ENCODE assay signal across 8 cellular contexts in the genomic region with DNA sequence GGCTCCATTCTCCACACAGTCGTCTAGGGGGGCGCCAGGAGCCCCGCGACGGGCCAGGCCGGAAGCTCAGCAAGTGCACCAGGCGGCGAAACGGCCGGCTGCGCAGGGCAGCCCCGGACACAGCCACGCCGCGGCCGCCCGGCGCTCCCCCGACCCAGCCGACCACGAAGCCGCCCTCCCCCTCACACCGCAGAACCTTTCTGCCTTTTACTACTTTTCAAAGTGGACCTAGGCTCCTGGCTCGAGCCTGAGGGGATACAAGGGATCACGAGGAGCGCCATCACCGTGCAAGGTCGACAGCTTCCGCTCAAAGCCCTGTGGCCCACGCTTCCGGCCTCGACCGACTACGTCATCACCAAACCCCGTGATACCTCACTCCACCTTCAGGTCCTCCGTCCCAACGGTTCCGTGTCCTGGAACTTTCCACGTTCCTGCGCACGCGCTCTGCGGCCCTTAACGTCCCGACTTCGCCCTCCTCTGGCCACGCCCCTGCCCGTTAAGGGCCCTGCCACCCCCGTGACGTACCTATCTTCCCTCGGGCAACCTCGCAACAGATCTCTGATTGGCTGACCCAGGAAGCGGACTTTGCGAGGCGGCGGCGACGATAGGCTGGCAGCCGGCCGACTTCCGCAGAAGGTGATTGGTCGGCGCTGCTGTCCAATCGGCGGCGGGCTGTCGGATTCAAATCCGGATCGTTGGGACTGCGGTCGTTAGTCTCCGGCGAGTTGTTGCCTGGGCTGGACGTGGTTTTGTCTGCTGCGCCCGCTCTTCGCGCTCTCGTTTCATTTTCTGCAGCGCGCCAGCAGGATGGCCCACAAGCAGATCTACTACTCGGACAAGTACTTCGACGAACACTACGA. TPM values are rescaled to one million over a fixed set of nuclear protein-coding genes. Genes with fewer than 3 reads are reported as not detected.
A peak's percentile ranks its signal among the peaks of the same experiment; 100 is the strongest.
DNase-seq lines count a peak whose midpoint lies in the region; ATAC-seq and TF ChIP-seq lines count a peak whose summit lies in the region.

A gene (plus strand): TSS at position 710 of the 860 bp plus-strand sequence. CDS start 98 bp downstream, at position 808.

- intact Hi-C loops in activated CD4-positive, alpha-beta T cell treated with anti-CD3 and anti-CD28 coated beads, Interleukin-2, amount 10 ng/mL, durations not matched to agents 24 days and 14 days (cut with micrococcal nuclease): loop anchor here (1.0 to 10.0 kb wide), 5 partner anchors 8 to 434 kb away; a partner anchor contains a TSS
- intact Hi-C loops in colonic mucosa (cut with DNase I): loop anchor here (10.0 kb wide), 1 partner anchor 1884 kb away; no protein-coding TSS in a partner anchor

- H3K4me3 Mint-ChIP-seq in activated CD4-positive, alpha-beta T cell treated with anti-CD3 and anti-CD28 coated beads, Interleukin-2, amount 10 ng/mL, durations not matched to agents 24 days and 14 days: peak within 1 kb of the TSS; percentile 94

- H3K9ac ChIP-seq in colonic mucosa (ENCODE audit: low read depth in 2 of 2, low read length in 2 of 2): peak within 1 kb of the TSS; percentile 95 to 98

- peak within 1 kb of the TSS; percentile 99 for H3K27ac ChIP-seq in colonic mucosa

- no peak for TF ChIP-seq CTCF in BJ (IDR thresholded peaks at IDR 0.05; ENCODE audit: insufficient read depth, low read depth, low read length)
- TF ChIP-seq CTCF in colonic mucosa (IDR thresholded peaks at IDR 0.05): no peak

- CTCF ChIA-PET in BJ (lab: Yijun Ruan, JAX): no interaction called here

- no peaks in the 10 kb centered on the region for H3K36me3 ChIP-seq in BJ (ENCODE audit: control insufficient read depth, insufficient read depth, low read length)
- peaks cover 3% of the 10 kb centered on the region for H3K36me3 ChIP-seq in colonic mucosa

- POLR2A ChIA-PET in BJ (lab: Charles Lee): interaction anchor here (0.6 kb wide), 1 partner anchor 1597 kb away, joined by 3 read pairs; no protein-coding TSS in a partner anchor

- H3K36me3 Mint-ChIP-seq in activated CD4-positive, alpha-beta T cell treated with anti-CD3 and anti-CD28 coated beads, Interleukin-2, amount 10 ng/mL, durations not matched to agents 24 days and 14 days (ENCODE audit: low read depth): peaks cover 44% of the 10 kb centered on the region

- no peaks in the 10 kb centered on the region for H3K9me3 Mint-ChIP-seq in activated CD4-positive, alpha-beta T cell treated with anti-CD3 and anti-CD28 coated beads, Interleukin-2, amount 10 ng/mL, durations not matched to agents 24 days and 14 days

- H3K27me3 Mint-ChIP-seq in activated CD4-positive, alpha-beta T cell treated with anti-CD3 and anti-CD28 coated beads, Interleukin-2, amount 10 ng/mL, durations not matched to agents 24 days and 14 days: peaks cover 4% of the 10 kb centered on the region

- H3K4me1 ChIP-seq in colonic mucosa: no peaks in the 10 kb centered on the region

- ATAC-seq in GM19324 (IDR thresholded peaks at IDR 0.05; ENCODE audit: low FRiP score, unreplicated experiment) (peak; percentile 95), HG03469 (IDR thresholded peaks at IDR 0.05; ENCODE audit: unreplicated experiment) (peak; percentile 85)

- H3K27ac Mint-ChIP-seq in activated CD4-positive, alpha-beta T cell treated with anti-CD3 and anti-CD28 coated beads, Interleukin-2, amount 10 ng/mL, durations not matched to agents 24 days and 14 days: peak within 1 kb of the TSS; percentile 100

- DNase-seq in BJ (ENCODE audit: low read depth) (peak; percentile 100), NCI-H526 treated with DMSO at 0.1 percent for 48 hours (lab: John Stamatoyannopoulos, UW) (peak; percentile 94), colonic mucosa (peak; percentile 100), kidney tubule cell (ENCODE audit: low spot score) (peak; percentile 100)
- peak; percentile 100 for DNase-seq in activated CD4-positive, alpha-beta T cell treated with anti-CD3 and anti-CD28 coated beads, Interleukin-2, amount 10 ng/mL, durations not matched to agents 24 days and 14 days
- DNase-seq in stimulated activated CD4-positive, alpha-beta T cell treated with anti-CD3 and anti-CD28 coated beads, Interleukin-1b, Interleukin-23, amount 100 ng/mL, for 24 hours (ENCODE audit: low read depth in 4 of 4, low spot score in 1 of 4): peak; percentile 98 to 100 (median 99)

- H3K4me3 ChIP-seq in BJ (ENCODE audit: low read depth, low read length) (peak within 1 kb of the TSS; percentile 79), colonic mucosa (peak within 1 kb of the TSS; percentile 76)

- peaks cover 30% of the 10 kb centered on the region for H3K4me1 Mint-ChIP-seq in activated CD4-positive, alpha-beta T cell treated with anti-CD3 and anti-CD28 coated beads, Interleukin-2, amount 10 ng/mL, durations not matched to agents 24 days and 14 days

- no peaks in the 10 kb centered on the region for H3K9me3 ChIP-seq in colonic mucosa

- H3K27me3 ChIP-seq in BJ (ENCODE audit: control insufficient read depth, insufficient read depth, low read length): no peaks in the 10 kb centered on the region
- no peaks in the 10 kb centered on the region for H3K27me3 ChIP-seq in colonic mucosa

RNA-seq across cellular contexts. Expression of the gene that starts here (rescaled TPM):
- polyA plus RNA-seq in BJ (2011; rRNA removed): 128 and 135 TPM in 2 replicates
- 52.9 and 76.7 TPM in 2 replicates for polyA minus RNA-seq in BJ (2011; rRNA and poly(A)+ RNA removed)
- total RNA-seq in activated CD4-positive, alpha-beta T cell treated with anti-CD3 and anti-CD28 coated beads, Interleukin-2, amount 10 ng/mL, durations not matched to agents 24 days and 14 days: 167 and 176 TPM in 2 replicates
- total RNA-seq in colonic mucosa: 100 to 1,000 TPM in 1 of 2 donors, 10 to 100 TPM in 1; 42.4 to 134 TPM

Comparison
In these comparisons a context has a peak if more than half of its experiments do, and no peak if none do; other contexts are left out.
1. Peak in every context shown above with its lines: DNase-seq, ATAC-seq, H3K4me3 ChIP-seq and H3K27ac ChIP-seq.